ENCODE assay signal across 10 cellular contexts in the genomic region with DNA sequence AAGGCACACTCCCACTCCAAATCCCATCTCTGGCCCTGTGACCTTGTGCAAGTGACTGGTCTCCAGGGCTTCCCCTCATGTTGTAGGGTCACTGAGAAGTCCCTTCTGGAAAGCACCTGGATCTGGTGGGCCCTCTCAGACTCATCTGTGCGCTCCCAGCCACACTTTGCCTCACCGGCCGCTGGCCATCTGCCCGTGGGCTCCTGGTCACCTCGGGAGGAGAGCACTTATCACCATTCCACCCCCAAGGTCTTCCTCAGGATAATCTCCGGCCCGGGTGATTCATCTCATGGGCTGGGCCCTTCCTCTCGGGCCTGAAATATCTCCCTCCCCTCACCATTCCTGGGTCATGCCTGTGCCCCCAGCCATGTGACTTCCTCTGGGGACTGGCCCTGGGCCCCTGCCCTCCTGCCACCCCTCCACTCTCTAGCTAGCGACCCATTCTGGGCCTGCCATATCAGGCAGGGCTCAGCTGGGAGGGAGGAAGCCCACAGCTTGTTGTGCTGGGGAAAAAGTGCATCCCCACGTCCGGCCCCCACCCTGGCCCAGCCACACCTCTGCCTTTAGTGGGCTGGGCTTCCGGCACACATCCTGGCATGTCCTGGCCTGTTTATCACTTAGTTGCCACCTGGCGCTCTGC. TPM values are rescaled to one million over a fixed set of nuclear protein-coding genes. Genes with fewer than 3 reads are reported as not detected.
A peak's percentile ranks its signal among the peaks of the same experiment; 100 is the strongest.
DNase-seq lines count a peak whose midpoint lies in the region; ATAC-seq, FAIRE-seq and TF ChIP-seq lines count a peak whose summit lies in the region.
"Had no signal": no experiment of that assay in that cellular context is flagged by ENCODE, and none has a peak within 500 bp of the region (broad histone marks: within the 10 kb centered on the region; RNA-seq: fewer than 3 reads in every experiment).

No MANE protein-coding gene starts in this region.

- peaks cover 21% of the 10 kb centered on the region for H3K4me1 Mint-ChIP-seq in stimulated activated naive CD8-positive, alpha-beta T cell treated with anti-CD3 and anti-CD28 coated beads, Interleukin-15, Interleukin-2, amounts not matched to agents 100 ng/mL and 50 ng/mL, for 24 hours (ENCODE audit: low read depth)

- H3K4me3 Mint-ChIP-seq in stimulated activated naive CD8-positive, alpha-beta T cell treated with anti-CD3 and anti-CD28 coated beads, Interleukin-15, Interleukin-2, amounts not matched to agents 100 ng/mL and 50 ng/mL, for 24 hours: no peak overlapping the region

- H3K27ac Mint-ChIP-seq in stimulated activated naive CD8-positive, alpha-beta T cell treated with anti-CD3 and anti-CD28 coated beads, Interleukin-15, Interleukin-2, amounts not matched to agents 100 ng/mL and 50 ng/mL, for 24 hours: peak overlapping the region; percentile 26

- peaks cover 4% of the 10 kb centered on the region for H3K9me3 Mint-ChIP-seq in stimulated activated naive CD8-positive, alpha-beta T cell treated with anti-CD3 and anti-CD28 coated beads, Interleukin-15, Interleukin-2, amounts not matched to agents 100 ng/mL and 50 ng/mL, for 24 hours

- no peak for FAIRE-seq in H54 (lab: Jason Lieb, UNC)
- FAIRE-seq: GM18507 had no signal

- DNase-seq in activated CD8-positive, alpha-beta memory T cell treated with anti-CD3 and anti-CD28 coated beads for 24 hours: peak; percentile 68
- DNase-seq in activated CD8-positive, alpha-beta memory T cell treated with anti-CD3 and anti-CD28 coated beads, Interleukin-2, amount 50 U/mL, for 48 hours: no peak
- peak; percentile 26 to 34 for DNase-seq in activated CD4-positive, alpha-beta T cell treated with anti-CD3 and anti-CD28 coated beads for 4 hours
- DNase-seq in dermis microvascular lymphatic vessel endothelial cell (ENCODE audit: low read depth in 2 of 2) (peak; percentile 23 to 69), SW 1271 (lab: John Stamatoyannopoulos, UW) (no peak), H54 (ENCODE audit: insufficient read length, low spot score) (no peak)
- DNase-seq: cortex of kidney had no signal

- H3K36me3 Mint-ChIP-seq in stimulated activated naive CD8-positive, alpha-beta T cell treated with anti-CD3 and anti-CD28 coated beads, Interleukin-15, Interleukin-2, amounts not matched to agents 100 ng/mL and 50 ng/mL, for 24 hours (ENCODE audit: low read depth): no peaks in the 10 kb centered on the region

- no peak for TF ChIP-seq POLR2A in H54 (IDR thresholded peaks at IDR 0.05; ENCODE audit: low read depth, low read length)

- no peaks in the 10 kb centered on the region for H3K27me3 Mint-ChIP-seq in stimulated activated naive CD8-positive, alpha-beta T cell treated with anti-CD3 and anti-CD28 coated beads, Interleukin-15, Interleukin-2, amounts not matched to agents 100 ng/mL and 50 ng/mL, for 24 hours

- ATAC-seq in HG03432 (IDR thresholded peaks at IDR 0.05; ENCODE audit: unreplicated experiment): no peak

RNA-seq across cellular contexts. Expression of a gene that starts 10.6 kb away (rescaled TPM):
- not detected in 2 replicates for total RNA-seq in dermis microvascular lymphatic vessel endothelial cell

Comparison
In these comparisons a context has a peak if more than half of its experiments do, and no peak if none do; other contexts are left out.
1. DNase-seq: peak in activated CD8-positive, alpha-beta memory T cell treated with anti-CD3 and anti-CD28 coated beads for 24 hours (single experiment), activated CD4-positive, alpha-beta T cell treated with anti-CD3 and anti-CD28 coated beads for 4 hours (2 of 2) and dermis microvascular lymphatic vessel endothelial cell (2 of 2); none in activated CD8-positive, alpha-beta memory T cell treated with anti-CD3 and anti-CD28 coated beads, Interleukin-2, amount 50 U/mL, for 48 hours (single experiment), SW 1271 (0 of 2) and H54 (single experiment).